Comparison of ENCODE assay signal across 8 cellular contexts in genomic region chr1:100249537-100250257, GRCh38. TPM values are rescaled to one million over a fixed set of nuclear protein-coding genes. Genes with fewer than 3 reads are reported as not detected.
DNase-seq lines count a peak whose midpoint lies in the region; ATAC-seq and TF ChIP-seq lines count a peak whose summit lies in the region.

TSS of gene DBT (minus strand) at chr1:100249834. CDS start at chr1:100249820, 14 bp downstream.

- 0 to 1% (median 1%) methylated on average over 27 to 31 of the region's 31 CpGs for WGBS in adrenal gland, 4 donors

- no peaks in the 10 kb centered on the region for H3K27me3 ChIP-seq in adrenal gland

- no peaks in the 10 kb centered on the region for H3K27me3 Mint-ChIP-seq in T-cell

- H3K4me3 Mint-ChIP-seq in T-cell = no peak within 1 kb of the TSS

- H3K27ac ChIP-seq in adrenal gland = peak within 1 kb of the TSS; percentile 47 to 92 (median 69)

- no peaks in the 10 kb centered on the region for H3K9me3 Mint-ChIP-seq in T-cell

- TF ChIP-seq POLR2A in adrenal gland (IDR thresholded peaks at IDR 0.05) = peak; percentile 63 to 92

- intact Hi-C loops in adrenal gland (cut with DNase I) = no loop called here
- intact Hi-C loops in left cardiac atrium (cut with DNase I) = loop anchor here in 1 of 2 donors (10.0 kb wide), 1 partner anchor 105 kb away; the partner anchor contains the start of gene CDC14A
- intact Hi-C loops in posterior vena cava (cut with DNase I) = no loop called here

- H3K4me3 ChIP-seq in adrenal gland = peak within 1 kb of the TSS; percentile 46 to 88 (median 81)

- in situ Hi-C loops in GM13976 (cut with MboI; ENCODE audit: low sequenced_read_pairs, unreplicated experiment) = no loop called here

- H3K27ac Mint-ChIP-seq in T-cell = no peak within 1 kb of the TSS

- peaks cover 4% of the 10 kb centered on the region for H3K36me3 Mint-ChIP-seq in T-cell

- H3K4me1 ChIP-seq in adrenal gland (replicated peaks in 1 of 2) = peaks cover 5 to 7% of the 10 kb centered on the region in 2 donors

- CTCF ChIA-PET in T-cell (lab: Charles Lee) = interaction anchor here in 1 of 2 donors (0.5 to 1.6 kb wide), 5 partner anchors 105 to 1038 kb away, joined by 3 to 7 read pairs (median 4); no protein-coding TSS in a partner anchor

- DNase-seq in GM13976 (ENCODE audit: low spot score) (peak; percentile 90), NCI-H146 (lab: John Stamatoyannopoulos, UW) (peak; percentile 95), T-cell (peak; percentile 78 to 94 (median 89)), adrenal gland (peak; percentile 93 to 98 (median 96)), left cardiac atrium (peak; percentile 95), posterior vena cava (ENCODE audit: low spot score) (peak; percentile 97), ureter (ENCODE audit: low spot score) (peak; percentile 96)

- no peaks in the 10 kb centered on the region for H3K9me3 ChIP-seq in adrenal gland (replicated peaks in 1 of 3)

- H3K4me1 Mint-ChIP-seq in T-cell = peaks cover 16 to 21% (median 18%) of the 10 kb centered on the region in 3 donors

- ATAC-seq in HG02852 (IDR thresholded peaks at IDR 0.05; ENCODE audit: unreplicated experiment) = peak; percentile 100
- ATAC-seq in T-cell (replicated peaks in 1 of 4) = peak; percentile 100
- ATAC-seq in left cardiac atrium = peak; percentile 100

- POLR2A ChIA-PET in T-cell (lab: Charles Lee) = interaction anchor here (0.5 to 1.7 kb wide), 9 partner anchors 8 to 1198 kb away, joined by 3 to 9 read pairs (median 6); partner anchors contain the start of genes RTCA (in 2 of the 2), SASS6 (in 1 of the 2) and TRMT13 (in 1 of the 2)

- H3K36me3 ChIP-seq in adrenal gland (replicated peaks in 1 of 2) = no peaks in the 10 kb centered on the region

- TF ChIP-seq CTCF in GM13976 (IDR thresholded peaks at IDR 0.05; ENCODE audit: borderline replicate concordance, control extremely low read depth, extremely low read depth, insufficient read depth, missing control alignments) = no peak
- TF ChIP-seq CTCF in adrenal gland (IDR thresholded peaks at IDR 0.05) = no peak

RNA-seq across cellular contexts. Expression of gene DBT, which starts in this region (rescaled TPM):
- total RNA-seq in T-cell (10 to 100 TPM; 10.9 to 13.3 (median 12.3) TPM), adrenal gland (10 to 100 TPM in 7 of 8 donors, 1 to 10 TPM in 1; 9.8 to 44.9 (median 21.5) TPM), left cardiac atrium (10 to 100 TPM; 16.7 to 22.4 TPM), posterior vena cava (10 to 100 TPM; 11.6 to 13.3 TPM), ureter (24.3 TPM)
- 10 to 100 TPM in 1 of 3 donors, 1 to 10 TPM in 2; 3.1 to 26.7 (median 3.7) TPM for polyA plus RNA-seq in adrenal gland

Comparison
In these comparisons a context has a peak if more than half of its experiments do, and no peak if none do; other contexts are left out.
1. Peak in every context shown above with its lines: DNase-seq, ATAC-seq, H3K4me3 ChIP-seq and H3K27ac ChIP-seq.